9 cellular contexts compared by ENCODE assay signal in the genomic region with DNA sequence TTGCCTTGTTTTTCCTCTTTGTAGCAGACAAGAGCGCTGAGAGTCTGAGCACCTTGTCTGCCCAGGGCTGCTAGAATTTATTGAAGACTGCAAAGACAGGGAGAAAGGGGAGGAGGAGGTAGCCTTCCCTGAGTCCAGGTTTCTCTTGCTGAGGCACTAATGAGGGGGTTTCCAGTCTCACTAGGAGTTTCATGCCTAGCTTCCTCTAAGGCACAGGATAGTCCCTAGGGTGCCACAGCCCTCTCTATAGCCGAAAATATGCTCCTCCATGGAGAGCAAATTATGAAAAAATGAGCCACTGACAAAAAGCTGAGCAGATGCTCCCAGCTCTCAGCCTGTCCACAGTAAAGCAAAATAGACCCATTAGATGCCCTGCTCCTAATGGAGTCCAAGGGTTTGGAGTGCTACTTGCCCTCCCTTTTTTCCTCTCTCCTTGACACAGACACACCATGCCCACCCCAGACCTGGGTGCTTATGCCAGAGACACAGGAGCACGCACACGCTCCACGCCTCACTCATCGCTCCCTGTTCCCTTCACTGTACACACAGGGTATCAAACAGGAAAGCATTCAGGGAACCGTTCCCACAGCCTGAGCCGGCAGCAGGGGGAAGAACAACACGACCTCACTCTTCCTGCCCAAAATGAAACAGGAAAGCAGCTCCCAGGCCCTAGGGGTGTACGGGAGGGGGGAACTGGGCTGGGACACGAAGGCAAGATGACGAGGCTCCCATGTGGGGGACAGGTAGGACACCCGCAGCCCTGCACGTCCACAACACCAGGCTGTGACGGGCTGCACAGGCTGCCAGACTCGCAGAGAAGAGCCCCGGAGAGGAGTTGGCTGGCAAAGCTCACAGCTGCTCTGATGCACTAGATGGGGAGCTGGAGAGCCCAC. TPM values are rescaled to one million over a fixed set of nuclear protein-coding genes. Genes with fewer than 3 reads are reported as not detected.
DNase-seq lines count a peak whose midpoint lies in the region; ATAC-seq and TF ChIP-seq lines count a peak whose summit lies in the region.
"Had no signal": no experiment of that assay in that cellular context is flagged by ENCODE, and none has a peak within 500 bp of the region (broad histone marks: within the 10 kb centered on the region; RNA-seq: fewer than 3 reads in every experiment).

No MANE protein-coding gene starts in this region.

- peaks cover 11% of the 10 kb centered on the region for H3K4me1 Mint-ChIP-seq in nephron
- H3K4me1 Mint-ChIP-seq in Calu3 (ENCODE audit: low read depth, unreplicated experiment), result no peaks in the 10 kb centered on the region

- H3K27ac ChIP-seq in cingulate gyrus (ENCODE audit: low read depth, low read length), result peak overlapping the region; percentile 44

- H3K36me3 Mint-ChIP-seq in nephron (ENCODE audit: low read depth) (no peaks in the 10 kb centered on the region), Calu3 (ENCODE audit: insufficient read depth, unreplicated experiment) (peaks cover 3% of the 10 kb centered on the region)

- no peaks in the 10 kb centered on the region for H3K9me3 Mint-ChIP-seq in nephron
- H3K9me3 Mint-ChIP-seq in Calu3 (ENCODE audit: low read depth, unreplicated experiment), result no peaks in the 10 kb centered on the region

- BruUV-seq in Calu3 (replicated peaks; lab: Mats Ljungman, UMichigan), result no TSS peak

- CTCF ChIA-PET in Calu3 (lab: Charles Lee), result interaction anchor here (1.4 kb wide), 1 partner anchor 10 kb away, joined by 6 read pairs; no protein-coding TSS in a partner anchor

- ATAC-seq in HG02610 (IDR thresholded peaks at IDR 0.05; ENCODE audit: unreplicated experiment), result peak; percentile 38
- ATAC-seq in HG03457 (IDR thresholded peaks at IDR 0.05; ENCODE audit: unreplicated experiment), result no peak

- DNase-seq in CD1c-positive myeloid dendritic cell (ENCODE audit: extremely low spot score), result peak; percentile 28
- DNase-seq in Calu3, result no peak
- no peak for DNase-seq in SW 1271 (lab: John Stamatoyannopoulos, UW)
- DNase-seq in stimulated activated CD4-positive, alpha-beta T cell treated with anti-CD3 and anti-CD28 coated beads, Interleukin-2, amount 100 ng/mL, for 24 hours, result no peak
- DNase-seq: PC-3 had no signal

- intact Hi-C loops in Calu3 (cut with micrococcal nuclease; ENCODE audit: unreplicated experiment), result loop anchor here (10.0 kb wide), 1 partner anchor 245 kb away; no protein-coding TSS in a partner anchor

- H3K27ac Mint-ChIP-seq in nephron, result peak overlapping the region; percentile 57 to 69 (median 63)
- no peak overlapping the region for H3K27ac Mint-ChIP-seq in Calu3 (ENCODE audit: unreplicated experiment)

- H3K4me3 Mint-ChIP-seq in nephron (peak overlapping the region; percentile 74 to 78 (median 76)), Calu3 (ENCODE audit: low read depth, unreplicated experiment) (no peak overlapping the region)

- H3K27me3 Mint-ChIP-seq in nephron (ENCODE audit: low read depth) (peaks cover 37% of the 10 kb centered on the region), Calu3 (ENCODE audit: unreplicated experiment) (no peaks in the 10 kb centered on the region)

- TF ChIP-seq CTCF in nephron (IDR thresholded peaks at IDR 0.05; ENCODE audit: unreplicated experiment in 3 of 3) (no peak), Calu3 (IDR thresholded peaks at IDR 0.05; ENCODE audit: unreplicated experiment) (no peak)

RNA-seq across cellular contexts. Expression of a gene that starts 11.0 kb away (rescaled TPM):
- total RNA-seq in Calu3 (2022), result not detected in 2 replicates

RNA-seq across cellular contexts. Expression of a gene that starts 13.1 kb away (rescaled TPM):
- 5.0 and 5.2 TPM in 2 replicates for total RNA-seq in Calu3 (2022)

RNA-seq across cellular contexts. Expression of a gene that starts 45.9 kb away (rescaled TPM):
- 14.3 and 16.6 TPM in 2 replicates for total RNA-seq in Calu3 (2022)
